ENCODE assay signal across 17 cellular contexts in genomic region chr4:38723726-38724506, GRCh38. TPM values are rescaled to one million over a fixed set of nuclear protein-coding genes. Genes with fewer than 3 reads are reported as not detected.
DNase-seq lines count a peak whose midpoint lies in the region; ATAC-seq and TF ChIP-seq lines count a peak whose summit lies in the region.
"Had no signal": no experiment of that assay in that cellular context is flagged by ENCODE, and none has a peak within 500 bp of the region (broad histone marks: within the 10 kb centered on the region; RNA-seq: fewer than 3 reads in every experiment).

No MANE protein-coding gene starts in this region.

- H3K4me1 Mint-ChIP-seq in endodermal cell = peaks cover 40% of the 10 kb centered on the region
- peaks cover 8% of the 10 kb centered on the region for H3K4me1 Mint-ChIP-seq in activated CD8-positive, alpha-beta T cell treated with anti-CD3 and anti-CD28 coated beads, Interleukin-2, amount 10 ng/mL, durations not matched to agents 7 days and 5 days (ENCODE audit: low read depth)
- H3K4me1 Mint-ChIP-seq: brain had no signal

- H3K9me3 Mint-ChIP-seq in endodermal cell = no peaks in the 10 kb centered on the region
- H3K9me3 Mint-ChIP-seq in activated CD8-positive, alpha-beta T cell treated with anti-CD3 and anti-CD28 coated beads, Interleukin-2, amount 10 ng/mL, durations not matched to agents 7 days and 5 days (ENCODE audit: insufficient read depth) = no peaks in the 10 kb centered on the region
- H3K9me3 Mint-ChIP-seq: activated B cell treated with CpG ODN at 0.5 μM for 24 hours, memory B cell had no signal

- no peak overlapping the region for H2BK15ac ChIP-seq in neuronal stem cell (ENCODE audit: low read length)

- H3K4me3 ChIP-seq in endodermal cell (ENCODE audit: low read length) (peak overlapping the region; percentile 39), neuronal stem cell (ENCODE audit: low read length in 2 of 2) (no peak overlapping the region)

- H3K27ac Mint-ChIP-seq in endodermal cell = peak overlapping the region; percentile 73
- H3K27ac Mint-ChIP-seq in activated CD8-positive, alpha-beta T cell treated with anti-CD3 and anti-CD28 coated beads, Interleukin-2, amount 10 ng/mL, durations not matched to agents 7 days and 5 days = no peak overlapping the region
- H3K27ac Mint-ChIP-seq: activated B cell treated with CpG ODN at 0.5 μM for 24 hours, memory B cell had no signal

- H3K9ac ChIP-seq in endodermal cell (ENCODE audit: extremely low read depth, low read length, poor library complexity, severe bottlenecking) = peak overlapping the region; percentile 13
- no peak overlapping the region for H3K9ac ChIP-seq in neuronal stem cell (ENCODE audit: low read depth, low read length, poor library complexity)

- no peak for TF ChIP-seq CTCF in endodermal cell (conservative IDR thresholded peaks at IDR 0.05)

- no peaks in the 10 kb centered on the region for H3K36me3 Mint-ChIP-seq in endodermal cell (ENCODE audit: low read depth)
- no peaks in the 10 kb centered on the region for H3K36me3 Mint-ChIP-seq in activated CD8-positive, alpha-beta T cell treated with anti-CD3 and anti-CD28 coated beads, Interleukin-2, amount 10 ng/mL, durations not matched to agents 7 days and 5 days (ENCODE audit: low read depth)
- H3K36me3 Mint-ChIP-seq: brain, memory B cell had no signal

- H3K14ac ChIP-seq in neuronal stem cell (ENCODE audit: low read length) = no peak overlapping the region

- POLR2A ChIA-PET in activated CD8-positive, alpha-beta T cell treated with anti-CD3 and anti-CD28 coated beads, Interleukin-2, amount 10 ng/mL, durations not matched to agents 7 days and 5 days (lab: Charles Lee) = no interaction called here

- no peak overlapping the region for H3K4me3 Mint-ChIP-seq in endodermal cell
- H3K4me3 Mint-ChIP-seq in activated CD8-positive, alpha-beta T cell treated with anti-CD3 and anti-CD28 coated beads, Interleukin-2, amount 10 ng/mL, durations not matched to agents 7 days and 5 days = no peak overlapping the region
- H3K4me3 Mint-ChIP-seq: activated B cell treated with CpG ODN at 0.5 μM for 24 hours, brain, memory B cell had no signal

- H2BK120ac ChIP-seq in neuronal stem cell (ENCODE audit: low read depth, low read length) = no peak overlapping the region

- DNase-seq in EL (peak; percentile 32), OCI-M1 (lab: John Stamatoyannopoulos, UW) (peak; percentile 25), endodermal cell (peak; percentile 78), neuronal stem cell (ENCODE audit: low spot score) (no peak), nucleus accumbens (lab: John Stamatoyannopoulos, UW) (no peak), DMS53 (lab: John Stamatoyannopoulos, UW) (no peak), hypothalamus (lab: John Stamatoyannopoulos, UW) (no peak)
- DNase-seq in activated CD8-positive, alpha-beta T cell treated with anti-CD3 and anti-CD28 coated beads, Interleukin-2, amount 10 ng/mL, durations not matched to agents 7 days and 5 days = no peak
- DNase-seq: activated B cell treated with CpG ODN at 0.5 μM for 24 hours; activated CD8-positive, alpha-beta memory T cell treated with anti-CD3 and anti-CD28 coated beads, Interleukin-2, amount 50 U/mL, for 48 hours; activated naive CD4-positive, alpha-beta T cell treated with Interleukin-2 at 50 U/mL for 16 hours; Kasumi-1; stimulated activated naive CD4-positive, alpha-beta T cell had no signal

- no peak overlapping the region for H2BK12ac ChIP-seq in neuronal stem cell (ENCODE audit: low read length)

- H2BK5ac ChIP-seq in neuronal stem cell (ENCODE audit: low read length) = no peak overlapping the region

- H3K4ac ChIP-seq in neuronal stem cell (ENCODE audit: low read length) = no peak overlapping the region

- H3K9me3 ChIP-seq in endodermal cell (ENCODE audit: control insufficient read depth, low read length) (no peaks in the 10 kb centered on the region), neuronal stem cell (replicated peaks in 1 of 2; ENCODE audit: control insufficient read depth in 2 of 2, insufficient read depth in 1 of 2, low read depth in 1 of 2, low read length in 2 of 2) (no peaks in the 10 kb centered on the region)

- no peak overlapping the region for H3K23ac ChIP-seq in neuronal stem cell (ENCODE audit: low read depth, low read length, poor library complexity)

- H4K91ac ChIP-seq in neuronal stem cell (ENCODE audit: low read depth, low read length, poor library complexity) = no peak overlapping the region

- H4K8ac ChIP-seq in neuronal stem cell (ENCODE audit: low read depth, low read length) = no peak overlapping the region

- no peaks in the 10 kb centered on the region for H3K27me3 Mint-ChIP-seq in endodermal cell (ENCODE audit: insufficient read depth)
- peaks cover 3% of the 10 kb centered on the region for H3K27me3 Mint-ChIP-seq in activated CD8-positive, alpha-beta T cell treated with anti-CD3 and anti-CD28 coated beads, Interleukin-2, amount 10 ng/mL, durations not matched to agents 7 days and 5 days (ENCODE audit: low read depth)
- H3K27me3 Mint-ChIP-seq: activated B cell treated with CpG ODN at 0.5 μM for 24 hours, brain, memory B cell had no signal

- no peak overlapping the region for H3K4me2 ChIP-seq in neuronal stem cell (ENCODE audit: insufficient read depth, low read length, poor library complexity, severe bottlenecking)

- H3K27ac ChIP-seq in endodermal cell (ENCODE audit: low read depth, low read length) (no peak overlapping the region), neuronal stem cell (replicated peaks; ENCODE audit: low read length) (no peak overlapping the region)
- H3K27ac ChIP-seq: C4-2B had no signal

- no peaks in the 10 kb centered on the region for H3K36me3 ChIP-seq in endodermal cell (ENCODE audit: control insufficient read depth, insufficient read depth, low read length)
- H3K36me3 ChIP-seq in neuronal stem cell (replicated peaks in 1 of 2; ENCODE audit: control insufficient read depth in 2 of 2, insufficient read depth in 2 of 2, low read length in 2 of 2) = no peaks in the 10 kb centered on the region

- H3K4me1 ChIP-seq in endodermal cell (ENCODE audit: control insufficient read depth, insufficient read depth, low read length) (peaks cover 2% of the 10 kb centered on the region), neuronal stem cell (ENCODE audit: control insufficient read depth in 2 of 2, insufficient read depth in 1 of 2, low read depth in 1 of 2, low read length in 2 of 2) (peaks cover 0 to 5% of the 10 kb centered on the region in 2 donors)

- H3K27me3 ChIP-seq in endodermal cell (ENCODE audit: control insufficient read depth, insufficient read depth, low read length, poor library complexity, severe bottlenecking) (no peaks in the 10 kb centered on the region), neuronal stem cell (ENCODE audit: control insufficient read depth in 3 of 3, insufficient read depth in 3 of 3, low read depth in 1 of 3, low read length in 3 of 3) (no peaks in the 10 kb centered on the region)

- 78 to 83% methylated on average over 5 to 7 of the region's 7 CpGs for WGBS in endodermal cell (ENCODE audit: insufficient coverage in 1 of 2, insufficient read length in 1 of 2), 2 experiments
- no CpG with 5 or more reads among the region's 7 CpGs for WGBS in neuronal stem cell (ENCODE audit: extremely low coverage in 2 of 2, insufficient read length in 2 of 2, insufficient replicate concordance in 1 of 2), 2 donors

- H2AK5ac ChIP-seq in neuronal stem cell (ENCODE audit: low read depth, low read length) = no peak overlapping the region

- H2AFZ ChIP-seq in neuronal stem cell (ENCODE audit: low read length) = peak overlapping the region; percentile 53

- no peaks in the 10 kb centered on the region for H3K79me1 ChIP-seq in neuronal stem cell (ENCODE audit: low read depth, low read length)

- ATAC-seq in activated CD8-positive, alpha-beta T cell treated with anti-CD3 and anti-CD28 coated beads, Interleukin-2, amount 10 ng/mL, durations not matched to agents 7 days and 5 days = no peak

- CTCF ChIA-PET in activated CD8-positive, alpha-beta T cell treated with anti-CD3 and anti-CD28 coated beads, Interleukin-2, amount 10 ng/mL, durations not matched to agents 7 days and 5 days (lab: Charles Lee) = interaction anchor here (0.6 to 1.7 kb wide), 3 partner anchors 405 to 544 kb away, joined by 3 to 5 read pairs (median 5); no protein-coding TSS in a partner anchor

- H3K18ac ChIP-seq in neuronal stem cell (ENCODE audit: low read length) = no peak overlapping the region

RNA-seq across cellular contexts. Expression of gene TLR10, which starts 58.9 kb away (rescaled TPM):
- total RNA-seq in endodermal cell = not detected
- polyA plus RNA-seq in endodermal cell (2013, experiment 1 of 2) = not detected
- polyA plus RNA-seq in endodermal cell (2013, experiment 2 of 2) = not detected
- polyA plus RNA-seq in neuronal stem cell (2013, experiment 1 of 2) = not detected
- polyA plus RNA-seq in neuronal stem cell (2013, experiment 2 of 2) = not detected
- total RNA-seq in activated CD8-positive, alpha-beta T cell treated with anti-CD3 and anti-CD28 coated beads, Interleukin-2, amount 10 ng/mL, durations not matched to agents 7 days and 5 days = under 1 TPM in 1 of 2 experiments, not detected in 1; 0.08 TPM
- total RNA-seq: NCI-H460 had no signal

RNA-seq across cellular contexts. Expression of gene KLF3, which starts 59.9 kb away (rescaled TPM):
- total RNA-seq in endodermal cell = 10 to 100 TPM; 20.7 to 28.2 TPM
- polyA plus RNA-seq in endodermal cell (2013, experiment 1 of 2) = 38.0 TPM
- polyA plus RNA-seq in endodermal cell (2013, experiment 2 of 2) = 38.5 TPM
- polyA plus RNA-seq in neuronal stem cell (2013, experiment 1 of 2) = 29.7 TPM
- polyA plus RNA-seq in neuronal stem cell (2013, experiment 2 of 2) = 30.1 TPM
- total RNA-seq in activated CD8-positive, alpha-beta T cell treated with anti-CD3 and anti-CD28 coated beads, Interleukin-2, amount 10 ng/mL, durations not matched to agents 7 days and 5 days = 1 to 10 TPM; 8.1 to 8.3 TPM

Comparison
In these comparisons a context has a peak if more than half of its experiments do, and no peak if none do; other contexts are left out.
1. DNase-seq: peak in EL (single experiment), OCI-M1 (single experiment) and endodermal cell (single experiment); none in neuronal stem cell (single experiment), nucleus accumbens (0 of 56), DMS53 (single experiment), hypothalamus (0 of 51) and activated CD8-positive, alpha-beta T cell treated with anti-CD3 and anti-CD28 coated beads, Interleukin-2, amount 10 ng/mL, durations not matched to agents 7 days and 5 days (single experiment).